19 cellular contexts compared by ENCODE assay signal in genomic region chr7:7851991-7852390, GRCh38.
"Had no signal": no experiment of that assay in that cellular context is flagged by ENCODE, and none has a peak within 500 bp of the region (broad histone marks: within the 10 kb centered on the region; RNA-seq: fewer than 3 reads in every experiment).

No MANE protein-coding gene starts in this region.

- ATAC-seq: activated CD8-positive, alpha-beta memory T cell treated with anti-CD3 and anti-CD28 coated beads, Interleukin-2, amount 10 ng/mL, durations not matched to agents 7 days and 5 days; T-cell had no signal

- DNase-seq: activated B cell treated with CpG ODN at 0.5 μM for 24 hours; activated CD4-positive, alpha-beta memory T cell treated with anti-CD3 and anti-CD28 coated beads, Interleukin-2, amount 10 ng/mL, durations not matched to agents 7 days and 5 days; activated CD4-positive, alpha-beta T cell treated with anti-CD3 and anti-CD28 coated beads, Interleukin-2, amount 50 U/mL, for 1 hour; activated CD8-positive, alpha-beta memory T cell treated with anti-CD3 and anti-CD28 coated beads, Interleukin-2, amount 10 ng/mL, durations not matched to agents 7 days and 5 days; activated effector memory CD4-positive, alpha-beta T cell treated with Interleukin-2 at 50 U/mL for 16 hours; activated naive CD4-positive, alpha-beta T cell; NCI-H1092; NCI-H1417; NCI-H1930; NCI-H2171 treated with DMSO at 0.1 percent for 48 hours; NCI-H345; NCI-H510A; NCI-H526 treated with DMSO at 0.1 percent for 48 hours; NCI-H82; SIG-M5; T-cell; T1000 had no signal

- H3K4me3 Mint-ChIP-seq: activated B cell treated with CpG ODN at 0.5 μM for 24 hours; activated CD4-positive, alpha-beta memory T cell treated with anti-CD3 and anti-CD28 coated beads, Interleukin-2, amount 10 ng/mL, durations not matched to agents 7 days and 5 days; activated CD8-positive, alpha-beta memory T cell treated with anti-CD3 and anti-CD28 coated beads, Interleukin-2, amount 10 ng/mL, durations not matched to agents 7 days and 5 days; activated T-helper 1 cell treated with anti-CD3 and anti-CD28 coated beads, Interleukin-12 subunit alpha, Interleukin-12 subunit beta, Interleukin-2, Interleukin-4 antibody, amounts not matched to agents 30 ng/mL and 10 ng/mL and 1 ng/mL, durations not matched to agents 14 hours and 24 hours and 36 hours; T-cell had no signal

- H3K27me3 Mint-ChIP-seq: activated B cell treated with CpG ODN at 0.5 μM for 24 hours; activated CD4-positive, alpha-beta memory T cell treated with anti-CD3 and anti-CD28 coated beads, Interleukin-2, amount 10 ng/mL, durations not matched to agents 7 days and 5 days; activated CD8-positive, alpha-beta memory T cell treated with anti-CD3 and anti-CD28 coated beads, Interleukin-2, amount 10 ng/mL, durations not matched to agents 7 days and 5 days; T-cell had no signal

- H3K27ac Mint-ChIP-seq: activated B cell treated with CpG ODN at 0.5 μM for 24 hours; activated CD4-positive, alpha-beta memory T cell treated with anti-CD3 and anti-CD28 coated beads, Interleukin-2, amount 10 ng/mL, durations not matched to agents 7 days and 5 days; activated CD8-positive, alpha-beta memory T cell treated with anti-CD3 and anti-CD28 coated beads, Interleukin-2, amount 10 ng/mL, durations not matched to agents 7 days and 5 days; activated naive CD4-positive, alpha-beta T cell treated with anti-CD3 and anti-CD28 coated beads, Interleukin-2, amount 50 U/mL, for 72 hours; activated T-helper 1 cell treated with anti-CD3 and anti-CD28 coated beads, Interleukin-12 subunit alpha, Interleukin-12 subunit beta, Interleukin-2, Interleukin-4 antibody, amounts not matched to agents 30 ng/mL and 10 ng/mL and 1 ng/mL, durations not matched to agents 14 hours and 24 hours and 36 hours; T-cell had no signal
